12 cellular contexts compared by ENCODE assay signal in the genomic region with DNA sequence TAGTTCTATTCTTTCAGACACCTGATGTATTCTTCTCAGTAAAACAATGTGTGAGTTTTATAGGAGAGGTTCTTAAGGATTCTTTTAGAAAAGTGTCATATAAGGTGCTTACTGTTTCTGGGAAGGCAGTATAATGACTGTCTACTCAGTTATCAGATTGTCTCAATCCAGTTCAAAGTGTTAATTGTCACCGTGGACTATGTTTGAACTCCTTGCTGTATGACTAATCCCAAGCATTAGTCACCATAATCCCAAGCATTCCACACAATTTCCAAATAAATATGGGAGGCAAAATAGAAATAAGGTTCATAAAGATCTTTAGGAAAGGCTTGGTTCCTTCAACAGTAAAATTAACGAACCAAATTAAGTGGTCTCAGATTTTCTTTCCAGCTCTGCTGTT.
DNase-seq lines count a peak whose midpoint lies in the region; ATAC-seq and TF ChIP-seq lines count a peak whose summit lies in the region.
"Had no signal": no experiment of that assay in that cellular context is flagged by ENCODE, and none has a peak within 500 bp of the region (broad histone marks: within the 10 kb centered on the region; RNA-seq: fewer than 3 reads in every experiment).

No MANE protein-coding gene starts in this region.

- no peaks in the 10 kb centered on the region for H3K9me3 Mint-ChIP-seq in activated CD8-positive, alpha-beta memory T cell treated with anti-CD3 and anti-CD28 coated beads, Interleukin-2, amount 10 ng/mL, durations not matched to agents 7 days and 5 days (ENCODE audit: low read depth)
- H3K9me3 Mint-ChIP-seq: CD4-positive, CD25-positive, alpha-beta regulatory T cell; neural crest cell had no signal

- no peak for TF ChIP-seq CTCF in epithelial cell of esophagus (IDR thresholded peaks at IDR 0.05; ENCODE audit: insufficient read depth, low read depth, low read length, missing control alignments)

- no peaks in the 10 kb centered on the region for H3K4me1 Mint-ChIP-seq in activated CD8-positive, alpha-beta memory T cell treated with anti-CD3 and anti-CD28 coated beads, Interleukin-2, amount 10 ng/mL, durations not matched to agents 7 days and 5 days
- H3K4me1 Mint-ChIP-seq: CD4-positive, CD25-positive, alpha-beta regulatory T cell had no signal

- DNase-seq in DMS53 (lab: John Stamatoyannopoulos, UW) (peak; percentile 38), NCI-H460 (ENCODE audit: extremely low read depth, low read depth) (peak; percentile 22), epithelial cell of esophagus (ENCODE audit: low read depth) (peak; percentile 72), myocyte (ENCODE audit: low read depth) (peak; percentile 5), NCI-H187 (lab: John Stamatoyannopoulos, UW) (no peak)
- no peak for DNase-seq in activated CD8-positive, alpha-beta memory T cell treated with anti-CD3 and anti-CD28 coated beads, Interleukin-2, amount 10 ng/mL, durations not matched to agents 7 days and 5 days
- no peak for DNase-seq in activated naive CD4-positive, alpha-beta T cell (lab: John Stamatoyannopoulos, UW)
- DNase-seq: GOT3 had no signal

- H3K27ac Mint-ChIP-seq in activated CD8-positive, alpha-beta memory T cell treated with anti-CD3 and anti-CD28 coated beads, Interleukin-2, amount 10 ng/mL, durations not matched to agents 7 days and 5 days: no peak overlapping the region
- H3K27ac Mint-ChIP-seq: CD4-positive, CD25-positive, alpha-beta regulatory T cell had no signal

- H3K36me3 Mint-ChIP-seq in activated CD8-positive, alpha-beta memory T cell treated with anti-CD3 and anti-CD28 coated beads, Interleukin-2, amount 10 ng/mL, durations not matched to agents 7 days and 5 days: no peaks in the 10 kb centered on the region
- H3K36me3 Mint-ChIP-seq: CD4-positive, CD25-positive, alpha-beta regulatory T cell had no signal

- no peak for ATAC-seq in HG03432 (IDR thresholded peaks at IDR 0.05; ENCODE audit: unreplicated experiment)
- no peak for ATAC-seq in activated CD8-positive, alpha-beta memory T cell treated with anti-CD3 and anti-CD28 coated beads, Interleukin-2, amount 10 ng/mL, durations not matched to agents 7 days and 5 days

- H3K4me3 Mint-ChIP-seq in activated CD8-positive, alpha-beta memory T cell treated with anti-CD3 and anti-CD28 coated beads, Interleukin-2, amount 10 ng/mL, durations not matched to agents 7 days and 5 days: no peak overlapping the region
- H3K4me3 Mint-ChIP-seq: CD4-positive, CD25-positive, alpha-beta regulatory T cell; neural crest cell had no signal

- H3K4me3 ChIP-seq in epithelial cell of esophagus (ENCODE audit: low read length): no peak overlapping the region
- H3K4me3 ChIP-seq: ascending aorta had no signal

- peaks cover 32% of the 10 kb centered on the region for H3K27me3 Mint-ChIP-seq in activated CD8-positive, alpha-beta memory T cell treated with anti-CD3 and anti-CD28 coated beads, Interleukin-2, amount 10 ng/mL, durations not matched to agents 7 days and 5 days

- CTCF ChIA-PET in activated CD8-positive, alpha-beta memory T cell treated with anti-CD3 and anti-CD28 coated beads, Interleukin-2, amount 10 ng/mL, durations not matched to agents 7 days and 5 days (lab: Charles Lee): interaction anchor here (0.7 to 1.3 kb wide), 4 partner anchors 9 to 827 kb away, joined by 3 to 10 read pairs (median 6); no protein-coding TSS in a partner anchor

Comparison
In these comparisons a context has a peak if more than half of its experiments do, and no peak if none do; other contexts are left out.
1. DNase-seq: peak in DMS53 (single experiment), NCI-H460 (single experiment), epithelial cell of esophagus (single experiment) and myocyte (single experiment); none in activated CD8-positive, alpha-beta memory T cell treated with anti-CD3 and anti-CD28 coated beads, Interleukin-2, amount 10 ng/mL, durations not matched to agents 7 days and 5 days (single experiment), NCI-H187 (0 of 2) and activated naive CD4-positive, alpha-beta T cell (0 of 4).